ENCODE assay signal across 23 cellular contexts in genomic region chr15:97490429-97490828, GRCh38.
"Had no signal": no experiment of that assay in that cellular context is flagged by ENCODE, and none has a peak within 500 bp of the region (broad histone marks: within the 10 kb centered on the region; RNA-seq: fewer than 3 reads in every experiment).

No MANE protein-coding gene starts in this region.

- H3K4me1 ChIP-seq: Peyer's patch, SJCRH30 had no signal

- H3K27ac ChIP-seq: PC-9, Peyer's patch, SJCRH30 had no signal

- H3K4me3 ChIP-seq: MG63, PC-9, Peyer's patch, SJCRH30 had no signal

- H3K4me2 ChIP-seq: PC-9 had no signal

- H3K9me3 ChIP-seq: MG63, Peyer's patch, SJCRH30 had no signal

- ATAC-seq: HepG2, Right ventricle myocardium inferior, SK-N-SH treated with all-trans-retinoic acid at 6 μM for 48 hours had no signal

- H3K36me3 ChIP-seq: MG63, Peyer's patch, SJCRH30 had no signal

- H2AFZ ChIP-seq: PC-9 had no signal

- H3K27me3 ChIP-seq: MG63, Peyer's patch, SJCRH30 had no signal

- DNase-seq: IMR-90, Karpas-422, KG1, MG63, NCI-H1092 treated with DMSO at 0.1 percent for 48 hours, NCI-H1436, NCI-H187, NCI-H2029, NCI-H2081 treated with DMSO at 0.1 percent for 48 hours, NCI-H2171 treated with DMSO at 0.1 percent for 48 hours, NCI-H345, NCI-H446 treated with DMSO at 0.1 percent for 48 hours, NCI-H524, NCI-H526 treated with DMSO at 0.1 percent for 48 hours, NCI-H748 treated with DMSO at 0.1 percent for 48 hours, OCI-M1, PC-9, Peyer's patch, SHP77 treated with DMSO at 0.1 percent for 48 hours, SJCRH30 had no signal
